ENCODE assay signal across 10 cellular contexts in the genomic region with DNA sequence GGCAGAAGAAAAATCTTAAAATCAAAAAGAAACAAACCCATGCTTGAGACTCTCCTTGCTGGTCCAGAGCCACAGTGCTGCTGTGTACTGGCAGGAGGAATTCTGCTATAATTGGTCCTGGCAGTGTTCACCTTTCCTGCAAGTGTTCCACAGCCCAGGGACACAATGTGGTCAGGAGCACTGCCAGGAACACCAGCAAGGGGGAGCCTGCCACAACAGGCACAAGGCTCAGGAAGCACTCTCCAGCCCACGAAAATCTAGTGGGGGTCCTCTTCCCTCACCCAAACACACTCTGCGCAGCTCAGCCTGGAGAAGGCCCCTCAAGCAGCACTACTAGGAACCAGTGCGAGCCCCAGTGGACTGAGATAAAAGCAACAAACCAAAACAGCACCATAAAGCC.
A peak's percentile ranks its signal among the peaks of the same experiment; 100 is the strongest.
DNase-seq lines count a peak whose midpoint lies in the region; ATAC-seq and TF ChIP-seq lines count a peak whose summit lies in the region.
"Had no signal": no experiment of that assay in that cellular context is flagged by ENCODE, and none has a peak within 500 bp of the region (broad histone marks: within the 10 kb centered on the region; RNA-seq: fewer than 3 reads in every experiment).

No MANE protein-coding gene starts in this region.

- H3K4me1 ChIP-seq in HCT116 (ENCODE audit: control insufficient read depth in 1 of 2, insufficient read depth in 2 of 2, low read length in 2 of 2) (no peaks in the 10 kb centered on the region), sigmoid colon (peaks cover 0 to 15% (median 8%) of the 10 kb centered on the region in 4 donors), vagina (no peaks in the 10 kb centered on the region), testis (no peaks in the 10 kb centered on the region)

- no peak overlapping the region for H3K9ac ChIP-seq in HCT116 (ENCODE audit: low read length)

- H3K36me3 Mint-ChIP-seq in brain: peaks cover 92% of the 10 kb centered on the region

- intact Hi-C loops in HCT116 (cut with micrococcal nuclease) (loop anchor here (5.0 kb wide), 2 partner anchors 51 to 91 kb away; a partner anchor contains a TSS), left cardiac atrium (cut with DNase I) (loop anchor here in 1 of 2 donors (5.0 kb wide), 1 partner anchor 91 kb away; a partner anchor contains a TSS), sigmoid colon (cut with DNase I) (loop anchor here (5.0 kb wide), 1 partner anchor 91 kb away; a partner anchor contains a TSS), vagina (cut with DNase I) (no loop called here), testis (cut with DNase I; ENCODE audit: low total_unique reads) (no loop called here)

- H3K4me2 ChIP-seq in HCT116 (ENCODE audit: low read length): no peak overlapping the region

- peaks cover 19% of the 10 kb centered on the region for H3K4me1 Mint-ChIP-seq in brain

- H3K4me3 Mint-ChIP-seq in brain: peak overlapping the region in 1 of 5 experiments; percentile 10
- H3K4me3 Mint-ChIP-seq: memory B cell had no signal

- H3K79me2 ChIP-seq in HCT116 (ENCODE audit: insufficient read depth, low read length): peaks cover 88% of the 10 kb centered on the region

- no TSS peak for BruUV-seq in HCT116 (replicated peaks; lab: Mats Ljungman, UMichigan)

- WGBS in sigmoid colon, 2 donors: 90 to 95% methylated on average over 3 of the region's 3 CpGs
- 71 to 90% methylated on average over 2 to 3 of the region's 3 CpGs for whole genome bisulfite sequencing in testis, 2 donors

- no peaks in the 10 kb centered on the region; the same call in 1 of the 2 replicates for H4K20me1 ChIP-seq in HCT116 (ENCODE audit: insufficient read depth)

- TF ChIP-seq RAD21 in HCT116 (IDR thresholded peaks at IDR 0.05; ENCODE audit: low read depth): no peak

- peak overlapping the region in 3 of 5 experiments; percentile 39 to 85 (median 72) for H3K27ac Mint-ChIP-seq in brain
- H3K27ac Mint-ChIP-seq: memory B cell had no signal

- H3K27ac ChIP-seq in HCT116 (ENCODE audit: low read depth, low read length) (no peak overlapping the region), sigmoid colon (peak overlapping the region; percentile 45 to 73 (median 56)), vagina (no peak overlapping the region), testis (no peak overlapping the region)

- CTCF ChIA-PET in HCT116 (lab: Charles Lee): no interaction called here

- H3K36me3 ChIP-seq in HCT116 (ENCODE audit: control insufficient read depth in 1 of 2, insufficient read depth in 2 of 2, low read length in 2 of 2): 0 out of 4 replicates have a peak, but pooled peaks cover 0 to 4% of the 10 kb centered on the region in 2 experiments
- peaks cover 0 to 22% (median 0%) of the 10 kb centered on the region in 4 donors for H3K36me3 ChIP-seq in sigmoid colon
- H3K36me3 ChIP-seq in vagina: peaks cover 0 to 41% of the 10 kb centered on the region in 2 donors
- no peaks in the 10 kb centered on the region for H3K36me3 ChIP-seq in testis (ENCODE audit: low read depth, missing control alignments)

- DNase-seq in HCT116 (ENCODE audit: low read depth, low spot score): no peak
- DNase-seq in left cardiac atrium: peak; percentile 29
- peak; percentile 78 for DNase-seq in sigmoid colon
- DNase-seq in vagina (ENCODE audit: extremely low spot score in 2 of 2): no peak
- no peak for DNase-seq in MV-4-11 (lab: John Stamatoyannopoulos, UW)
- no peak for DNase-seq in testis
- DNase-seq: NCI-H524 treated with DMSO at 0.1 percent for 48 hours had no signal

- TF ChIP-seq EP300 in sigmoid colon (IDR thresholded peaks at IDR 0.05): no peak

- no peaks in the 10 kb centered on the region for H3K9me2 ChIP-seq in HCT116 (ENCODE audit: insufficient read depth)

- H2AFZ ChIP-seq in HCT116 (ENCODE audit: low read depth, low read length, poor library complexity, severe bottlenecking): no peak overlapping the region

- H3K9me3 Mint-ChIP-seq in brain: peaks cover 28 to 42% (median 34%) of the 10 kb centered on the region in 5 experiments

- POLR2A ChIA-PET in HCT116 (lab: Charles Lee): no interaction called here

- H3K27me3 Mint-ChIP-seq in brain: no peaks in the 10 kb centered on the region
- H3K27me3 Mint-ChIP-seq: memory B cell had no signal

- TF ChIP-seq CTCF in HCT116 (IDR thresholded peaks at IDR 0.05 in 2 of 3, conservative IDR thresholded peaks at IDR 0.05 in 1 of 3; ENCODE audit: borderline replicate concordance in 1 of 3, insufficient read depth in 1 of 3, low read depth in 2 of 3, low read length in 2 of 3) (peak in 2 of 3 experiments; percentile 31 to 38; a peak in 3 of 6 replicates), brain (conservative IDR thresholded peaks at IDR 0.05) (no peak), sigmoid colon (IDR thresholded peaks at IDR 0.05) (peak in 3 of 4 experiments; percentile 13 to 37 (median 36)), vagina (IDR thresholded peaks at IDR 0.05) (no peak), testis (IDR thresholded peaks at IDR 0.05) (no peak)

- TF ChIP-seq POLR2A in HCT116 (IDR thresholded peaks at IDR 0.05; ENCODE audit: borderline replicate concordance, extremely low read depth, insufficient read depth, insufficient read length) (no peak), sigmoid colon (IDR thresholded peaks at IDR 0.05) (no peak), vagina (IDR thresholded peaks at IDR 0.05) (no peak), testis (IDR thresholded peaks at IDR 0.05) (no peak)

- H3K27me3 ChIP-seq in HCT116 (ENCODE audit: insufficient read depth, low read length) (no peaks in the 10 kb centered on the region), sigmoid colon (no peaks in the 10 kb centered on the region), vagina (no peaks in the 10 kb centered on the region), testis (no peaks in the 10 kb centered on the region)

- H3K4me3 ChIP-seq in HCT116 (replicated peaks in 1 of 2; ENCODE audit: low read depth in 1 of 2, low read length in 2 of 2) (no peak overlapping the region), sigmoid colon (no peak overlapping the region), vagina (no peak overlapping the region), testis (no peak overlapping the region)

- RAD21 ChIA-PET in HCT116 (lab: Charles Lee; ENCODE audit: low non-redundant PET in 1 of 2, low total read pairs in 2 of 2, uncharacterized antibody in 2 of 2, unreplicated experiment in 2 of 2): no interaction called here

- H3K9me3 ChIP-seq in HCT116 (ENCODE audit: control insufficient read depth in 1 of 2, insufficient read depth in 1 of 2, low read depth in 1 of 2, low read length in 2 of 2) (0 out of 4 replicates have a peak, but pooled peaks cover 0 to 4% of the 10 kb centered on the region in 2 experiments), sigmoid colon (peaks cover 0 to 8% (median 1%) of the 10 kb centered on the region in 4 donors), vagina (peaks cover 4% of the 10 kb centered on the region), testis (no peaks in the 10 kb centered on the region)

- ATAC-seq in HCT116: peak; percentile 67
- peak; percentile 92 to 97 for ATAC-seq in left cardiac atrium
- ATAC-seq in HG03460 (IDR thresholded peaks at IDR 0.05; ENCODE audit: unreplicated experiment): no peak

TF ChIP-seq in HCT116, 20 proteins besides CTCF, POLR2A, EP300 and RAD21 (continues in another document):
- TF ChIP-seq SRF (IDR thresholded peaks at IDR 0.05; ENCODE audit: low read depth) (no peak), ZNF274 (IDR thresholded peaks at IDR 0.05; ENCODE audit: low read depth, low read length) (no peak), POLR2AphosphoS5 (IDR thresholded peaks at IDR 0.05; ENCODE audit: low read depth, low read length) (no peak), CEBPB (IDR thresholded peaks at IDR 0.05; ENCODE audit: low read depth) (no peak), EZH2 (IDR thresholded peaks at IDR 0.05) (no peak), FOSL1 (IDR thresholded peaks at IDR 0.05; ENCODE audit: low read depth) (no peak), TCF7L2 (IDR thresholded peaks at IDR 0.05; ENCODE audit: borderline replicate concordance, extremely low read depth, insufficient read depth, insufficient read length) (no peak), SIN3A (IDR thresholded peaks at IDR 0.05; ENCODE audit: low read depth) (no peak), JUND (IDR thresholded peaks at IDR 0.05) (no peak), EGR1 (IDR thresholded peaks at IDR 0.05; ENCODE audit: low read depth) (no peak), SP1 (IDR thresholded peaks at IDR 0.05; ENCODE audit: low read depth) (no peak), ZFX (IDR thresholded peaks at IDR 0.05) (no peak), YY1 (IDR thresholded peaks at IDR 0.05; ENCODE audit: extremely low read depth, insufficient replicate concordance, low read depth, low read length) (no peak)
- TF ChIP-seq, protein P1, sequence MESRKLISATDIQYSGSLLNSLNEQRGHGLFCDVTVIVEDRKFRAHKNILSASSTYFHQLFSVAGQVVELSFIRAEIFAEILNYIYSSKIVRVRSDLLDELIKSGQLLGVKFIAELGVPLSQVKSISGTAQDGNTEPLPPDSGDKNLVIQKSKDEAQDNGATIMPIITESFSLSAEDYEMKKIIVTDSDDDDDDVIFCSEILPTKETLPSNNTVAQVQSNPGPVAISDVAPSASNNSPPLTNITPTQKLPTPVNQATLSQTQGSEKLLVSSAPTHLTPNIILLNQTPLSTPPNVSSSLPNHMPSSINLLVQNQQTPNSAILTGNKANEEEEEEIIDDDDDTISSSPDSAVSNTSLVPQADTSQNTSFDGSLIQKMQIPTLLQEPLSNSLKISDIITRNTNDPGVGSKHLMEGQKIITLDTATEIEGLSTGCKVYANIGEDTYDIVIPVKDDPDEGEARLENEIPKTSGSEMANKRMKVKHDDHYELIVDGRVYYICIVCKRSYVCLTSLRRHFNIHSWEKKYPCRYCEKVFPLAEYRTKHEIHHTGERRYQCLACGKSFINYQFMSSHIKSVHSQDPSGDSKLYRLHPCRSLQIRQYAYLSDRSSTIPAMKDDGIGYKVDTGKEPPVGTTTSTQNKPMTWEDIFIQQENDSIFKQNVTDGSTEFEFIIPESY (IDR thresholded peaks at IDR 0.05; ENCODE audit: extremely low read depth, insufficient replicate concordance, low read length): no peak
- TF ChIP-seq, protein P2, sequence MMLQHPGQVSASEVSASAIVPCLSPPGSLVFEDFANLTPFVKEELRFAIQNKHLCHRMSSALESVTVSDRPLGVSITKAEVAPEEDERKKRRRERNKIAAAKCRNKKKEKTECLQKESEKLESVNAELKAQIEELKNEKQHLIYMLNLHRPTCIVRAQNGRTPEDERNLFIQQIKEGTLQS (IDR thresholded peaks at IDR 0.05): no peak

Comparison
In these comparisons a context has a peak if more than half of its experiments do, and no peak if none do; other contexts are left out.
1. DNase-seq: peak in left cardiac atrium (single experiment) and sigmoid colon (single experiment); none in HCT116 (single experiment), vagina (0 of 2), MV-4-11 (single experiment) and testis (single experiment).
2. H3K27ac ChIP-seq: peak in sigmoid colon (4 of 4); none in HCT116 (single experiment), vagina (single experiment) and testis (0 of 2).
3. CTCF ChIP-seq: peak in HCT116 (2 of 3) and sigmoid colon (3 of 4); none in brain (0 of 2), vagina (0 of 3) and testis (0 of 3).
4. intact Hi-C loops: an anchor here in HCT116 (5.0 kb wide) and sigmoid colon (5.0 kb wide); none called in vagina and testis.